8 cellular contexts compared by ENCODE assay signal in genomic region chr1:225923692-225924555, GRCh38. TPM values are rescaled to one million over a fixed set of nuclear protein-coding genes. Genes with fewer than 3 reads are reported as not detected.
DNase-seq lines count a peak whose midpoint lies in the region; ATAC-seq and TF ChIP-seq lines count a peak whose summit lies in the region.

PYCR2 (minus strand) TSS chr1:225924250; CDS start chr1:225924110, 140 bp downstream.

- peak; percentile 96 for ATAC-seq in GM21737 (IDR thresholded peaks at IDR 0.05; ENCODE audit: unreplicated experiment)
- ATAC-seq in naive B cell (ENCODE audit: low read depth in 2 of 2) = peak; percentile 97
- peak; percentile 99 for ATAC-seq in stimulated activated memory B cell treated with anti-CD40 and anti-IgM and Interleukin-4, amounts not matched to agents 10 μg/mL and 1 μg/mL and 100 μg/mL, for 72 hours

- peaks cover 45% of the 10 kb centered on the region for H3K4me1 ChIP-seq in KMS-11 (ENCODE audit: low read depth, poor library complexity, severe bottlenecking)
- peaks cover 0 to 22% (median 6%) of the 10 kb centered on the region in 4 donors for H3K4me1 ChIP-seq in Peyer's patch
- peaks cover 32 to 56% (median 37%) of the 10 kb centered on the region in 3 donors for H3K4me1 ChIP-seq in esophagus squamous epithelium

- H2AFZ ChIP-seq in KMS-11 (ENCODE audit: low read depth) = peak within 1 kb of the TSS; percentile 95

- intact Hi-C loops in esophagus squamous epithelium (cut with DNase I) = no loop called here

- no peaks in the 10 kb centered on the region for H3K9me3 Mint-ChIP-seq in naive B cell
- H3K9me3 Mint-ChIP-seq in stimulated activated memory B cell treated with anti-CD40 and anti-IgM and Interleukin-4, amounts not matched to agents 10 μg/mL and 1 μg/mL and 100 μg/mL, for 72 hours = no peaks in the 10 kb centered on the region

- no peaks in the 10 kb centered on the region for H3K27me3 Mint-ChIP-seq in naive B cell
- no peaks in the 10 kb centered on the region for H3K27me3 Mint-ChIP-seq in stimulated activated memory B cell treated with anti-CD40 and anti-IgM and Interleukin-4, amounts not matched to agents 10 μg/mL and 1 μg/mL and 100 μg/mL, for 72 hours

- H3K27me3 ChIP-seq in KMS-11 (ENCODE audit: insufficient read depth, low read depth) = no peaks in the 10 kb centered on the region
- no peaks in the 10 kb centered on the region for H3K27me3 ChIP-seq in Peyer's patch
- no peaks in the 10 kb centered on the region for H3K27me3 ChIP-seq in esophagus squamous epithelium

- peaks cover 22% of the 10 kb centered on the region for H3K79me2 ChIP-seq in KMS-11 (ENCODE audit: insufficient read depth, low read depth)

- peaks cover 8 to 33% (median 21%) of the 10 kb centered on the region in 3 donors for H3K4me1 Mint-ChIP-seq in naive B cell
- H3K4me1 Mint-ChIP-seq in stimulated activated memory B cell treated with anti-CD40 and anti-IgM and Interleukin-4, amounts not matched to agents 10 μg/mL and 1 μg/mL and 100 μg/mL, for 72 hours = peaks cover 21% of the 10 kb centered on the region

- WGBS in esophagus squamous epithelium, 2 donors = 0% methylated on average over 10 to 27 of the region's 80 CpGs

- no peaks in the 10 kb centered on the region for H3K36me3 ChIP-seq in KMS-11 (ENCODE audit: insufficient read depth)
- peaks cover 0 to 16% (median 0%) of the 10 kb centered on the region in 3 donors for H3K36me3 ChIP-seq in Peyer's patch
- H3K36me3 ChIP-seq in esophagus squamous epithelium = peaks cover 0 to 20% (median 0%) of the 10 kb centered on the region in 3 donors

- peak within 1 kb of the TSS; percentile 85 for H3K4me2 ChIP-seq in KMS-11

- H4K20me1 ChIP-seq in KMS-11 (ENCODE audit: insufficient read depth) = no peaks in the 10 kb centered on the region

- H3K9me3 ChIP-seq in Peyer's patch (no peaks in the 10 kb centered on the region), esophagus squamous epithelium (no peaks in the 10 kb centered on the region)

- H3K27ac Mint-ChIP-seq in naive B cell = peak within 1 kb of the TSS; percentile 81 to 97 (median 94)
- peak within 1 kb of the TSS; percentile 94 for H3K27ac Mint-ChIP-seq in stimulated activated memory B cell treated with anti-CD40 and anti-IgM and Interleukin-4, amounts not matched to agents 10 μg/mL and 1 μg/mL and 100 μg/mL, for 72 hours

- no peaks in the 10 kb centered on the region for H3K36me3 Mint-ChIP-seq in naive B cell
- peaks cover 19% of the 10 kb centered on the region for H3K36me3 Mint-ChIP-seq in stimulated activated memory B cell treated with anti-CD40 and anti-IgM and Interleukin-4, amounts not matched to agents 10 μg/mL and 1 μg/mL and 100 μg/mL, for 72 hours

- peak within 1 kb of the TSS; percentile 94 for H3K9ac ChIP-seq in KMS-11

- H3K27ac ChIP-seq in KMS-11 = peak within 1 kb of the TSS; percentile 76
- peak within 1 kb of the TSS; percentile 87 to 95 (median 91) for H3K27ac ChIP-seq in Peyer's patch
- H3K27ac ChIP-seq in esophagus squamous epithelium = peak within 1 kb of the TSS; percentile 90 to 96 (median 94)

- TF ChIP-seq POLR2A in Peyer's patch (IDR thresholded peaks at IDR 0.05) (peak; percentile 75 to 90), esophagus squamous epithelium (IDR thresholded peaks at IDR 0.05) (peak in 3 of 4 donors; percentile 64 to 93 (median 73))

- TF ChIP-seq CTCF in KMS-11 (conservative IDR thresholded peaks at IDR 0.05; ENCODE audit: low read depth, low read length) = no peak
- peak in 1 of 6 experiments; percentile 16 for TF ChIP-seq CTCF in Peyer's patch (IDR thresholded peaks at IDR 0.05)
- TF ChIP-seq CTCF in esophagus squamous epithelium (IDR thresholded peaks at IDR 0.05) = peak in 1 of 6 experiments; percentile 4

- H3K4me3 Mint-ChIP-seq in naive B cell = peak within 1 kb of the TSS; percentile 94 to 98 (median 96)
- peak within 1 kb of the TSS; percentile 96 for H3K4me3 Mint-ChIP-seq in stimulated activated memory B cell treated with anti-CD40 and anti-IgM and Interleukin-4, amounts not matched to agents 10 μg/mL and 1 μg/mL and 100 μg/mL, for 72 hours

- H3K4me3 ChIP-seq in KMS-11 (IDR thresholded peaks at IDR 0.05; ENCODE audit: insufficient read depth, low read depth, low read length) (peak within 1 kb of the TSS; percentile 87), Peyer's patch (peak within 1 kb of the TSS; percentile 80 to 96 (median 88)), esophagus squamous epithelium (peak within 1 kb of the TSS; percentile 71 to 99 (median 76))

- DNase-seq in DMS53 treated with DMSO at 0.1 percent for 48 hours (lab: John Stamatoyannopoulos, UW; ENCODE audit: unreplicated experiment) (peak; percentile 93), Peyer's patch (peak; percentile 92 to 98 (median 97)), esophagus squamous epithelium (lab: John Stamatoyannopoulos, UW) (peak; percentile 70), naive B cell (peak; percentile 96)
- peak; percentile 94 to 97 for DNase-seq in activated T-cell treated with anti-CD3 and anti-CD28 coated beads, Interleukin-2, amount 50 U/mL, for 48 hours

RNA-seq across cellular contexts. Expression of gene PYCR2, which starts in this region (rescaled TPM):
- total RNA-seq in Peyer's patch = 10 to 100 TPM; 31.1 to 46.2 (median 35.5) TPM
- 10 to 100 TPM; 23.0 to 35.1 (median 28.0) TPM for total RNA-seq in esophagus squamous epithelium
- polyA plus RNA-seq in naive B cell (ENCODE audit: low read depth in 6 of 6) = 10 to 100 TPM; 57.5 to 96.5 (median 68.7) TPM

Comparison
In these comparisons a context has a peak if more than half of its experiments do, and no peak if none do; other contexts are left out.
1. Peak in every context shown above with its lines: DNase-seq, ATAC-seq, H3K4me3 ChIP-seq and H3K27ac ChIP-seq.